ENCODE assay signal across 14 cellular contexts in genomic region chr1:183604811-183605210, GRCh38. TPM values are rescaled to one million over a fixed set of nuclear protein-coding genes. Genes with fewer than 3 reads are reported as not detected.
A peak's percentile ranks its signal among the peaks of the same experiment; 100 is the strongest.
DNase-seq lines count a peak whose midpoint lies in the region; ATAC-seq lines count a peak whose summit lies in the region.
"Had no signal": no experiment of that assay in that cellular context is flagged by ENCODE, and none has a peak within 500 bp of the region (broad histone marks: within the 10 kb centered on the region; RNA-seq: fewer than 3 reads in every experiment).

No MANE protein-coding gene starts in this region.

- no peaks in the 10 kb centered on the region for H3K36me3 Mint-ChIP-seq in activated CD4-positive, alpha-beta T cell treated with anti-CD3 and anti-CD28 coated beads, Interleukin-2, amount 10 ng/mL, durations not matched to agents 7 days and 5 days (ENCODE audit: low read depth)

- H3K9me3 Mint-ChIP-seq in activated CD4-positive, alpha-beta T cell treated with anti-CD3 and anti-CD28 coated beads, Interleukin-2, amount 10 ng/mL, durations not matched to agents 7 days and 5 days, result no peaks in the 10 kb centered on the region
- H3K9me3 Mint-ChIP-seq: activated T-helper 2 cell treated with anti-CD3 and anti-CD28 coated beads, Interferon-gamma antibody, Interleukin-2, Interleukin-4, amounts not matched to agents 10 μg/mL and 5 μg/mL and 100 μg/mL, durations not matched to agents 14 hours and 24 hours and 36 hours had no signal

- peak; percentile 9 for ATAC-seq in GM19035 (IDR thresholded peaks at IDR 0.05; ENCODE audit: unreplicated experiment)
- ATAC-seq in HG02943 (IDR thresholded peaks at IDR 0.05; ENCODE audit: low read depth, unreplicated experiment), result peak; percentile 16
- no peak for ATAC-seq in HG02642 (IDR thresholded peaks at IDR 0.05; ENCODE audit: poor library complexity, unreplicated experiment)
- ATAC-seq: body of pancreas had no signal

- CTCF ChIA-PET in activated CD4-positive, alpha-beta T cell treated with anti-CD3 and anti-CD28 coated beads, Interleukin-2, amount 10 ng/mL, durations not matched to agents 7 days and 5 days (lab: Charles Lee), result no interaction called here

- H3K27me3 Mint-ChIP-seq in activated CD4-positive, alpha-beta T cell treated with anti-CD3 and anti-CD28 coated beads, Interleukin-2, amount 10 ng/mL, durations not matched to agents 7 days and 5 days, result peaks cover 5% of the 10 kb centered on the region

- peaks cover 11% of the 10 kb centered on the region for H3K4me1 Mint-ChIP-seq in activated CD4-positive, alpha-beta T cell treated with anti-CD3 and anti-CD28 coated beads, Interleukin-2, amount 10 ng/mL, durations not matched to agents 7 days and 5 days

- peak; percentile 98 for DNase-seq in SKM-1 treated with dmso at 0.1 percent for 144 hours (lab: John Stamatoyannopoulos, UW; ENCODE audit: unreplicated experiment)
- no peak for DNase-seq in ureter (ENCODE audit: low spot score)
- DNase-seq in activated CD4-positive, alpha-beta T cell treated with anti-CD3 and anti-CD28 coated beads, Interleukin-2, amount 10 ng/mL, durations not matched to agents 7 days and 5 days, result no peak
- DNase-seq: COR-L47, NCI-H446 treated with DMSO at 0.1 percent for 48 hours, SHP77 treated with DMSO at 0.1 percent for 48 hours had no signal

- POLR2A ChIA-PET in activated CD4-positive, alpha-beta T cell treated with anti-CD3 and anti-CD28 coated beads, Interleukin-2, amount 10 ng/mL, durations not matched to agents 7 days and 5 days (lab: Charles Lee), result no interaction called here

- no peak overlapping the region for H3K4me3 ChIP-seq in skin epidermis
- H3K4me3 ChIP-seq: body of pancreas had no signal

- peak overlapping the region in 11 of 21 experiments; percentile 11 to 74 (median 48) for H3K27ac ChIP-seq in skin epidermis

- no peak overlapping the region for H3K27ac Mint-ChIP-seq in activated CD4-positive, alpha-beta T cell treated with anti-CD3 and anti-CD28 coated beads, Interleukin-2, amount 10 ng/mL, durations not matched to agents 7 days and 5 days
- H3K27ac Mint-ChIP-seq: activated T-helper 2 cell treated with anti-CD3 and anti-CD28 coated beads, Interferon-gamma antibody, Interleukin-2, Interleukin-4, amounts not matched to agents 10 μg/mL and 5 μg/mL and 100 μg/mL, durations not matched to agents 14 hours and 24 hours and 36 hours had no signal

- H3K4me3 Mint-ChIP-seq in activated CD4-positive, alpha-beta T cell treated with anti-CD3 and anti-CD28 coated beads, Interleukin-2, amount 10 ng/mL, durations not matched to agents 7 days and 5 days, result no peak overlapping the region

RNA-seq across cellular contexts. Expression of gene NCF2, which starts 14.6 kb away (rescaled TPM):
- total RNA-seq in ureter, result 3.8 TPM
- total RNA-seq in activated CD4-positive, alpha-beta T cell treated with anti-CD3 and anti-CD28 coated beads, Interleukin-2, amount 10 ng/mL, durations not matched to agents 7 days and 5 days, result 10 to 100 TPM; 15.3 to 15.8 TPM

RNA-seq across cellular contexts. Expression of gene ARPC5, which starts 30.8 kb away (rescaled TPM):
- 77.7 TPM for total RNA-seq in ureter
- 100 to 1,000 TPM; 257 to 273 TPM for total RNA-seq in activated CD4-positive, alpha-beta T cell treated with anti-CD3 and anti-CD28 coated beads, Interleukin-2, amount 10 ng/mL, durations not matched to agents 7 days and 5 days

RNA-seq across cellular contexts. Expression of gene APOBEC4, which starts 48.3 kb away (rescaled TPM):
- not detected for total RNA-seq in ureter
- not detected for total RNA-seq in activated CD4-positive, alpha-beta T cell treated with anti-CD3 and anti-CD28 coated beads, Interleukin-2, amount 10 ng/mL, durations not matched to agents 7 days and 5 days
- total RNA-seq: activated T-helper 2 cell treated with anti-CD3 and anti-CD28 coated beads, Interferon-gamma antibody, Interleukin-2, Interleukin-4, amounts not matched to agents 10 μg/mL and 5 μg/mL and 100 μg/mL, durations not matched to agents 14 hours and 24 hours and 36 hours; body of pancreas; lower leg skin; posterior vena cava had no signal
